ENCODE assay signal across 13 cellular contexts in genomic region chr22:40310081-40310770, GRCh38. TPM values are rescaled to one million over a fixed set of nuclear protein-coding genes. Genes with fewer than 3 reads are reported as not detected.
DNase-seq lines count a peak whose midpoint lies in the region; ATAC-seq and TF ChIP-seq lines count a peak whose summit lies in the region.
"Had no signal": no experiment of that assay in that cellular context is flagged by ENCODE, and none has a peak within 500 bp of the region (broad histone marks: within the 10 kb centered on the region; RNA-seq: fewer than 3 reads in every experiment).

No MANE protein-coding gene starts in this region.

- no peaks in the 10 kb centered on the region for H3K27me3 Mint-ChIP-seq in naive thymus-derived CD4-positive, alpha-beta T cell

- no peak for ATAC-seq in naive thymus-derived CD4-positive, alpha-beta T cell

- intact Hi-C loops in dorsolateral prefrontal cortex (cut with DNase I), result no loop called here
- intact Hi-C loops in naive thymus-derived CD4-positive, alpha-beta T cell (cut with micrococcal nuclease), result no loop called here

- no peaks in the 10 kb centered on the region for H3K9me3 ChIP-seq in HUES6 (ENCODE audit: control insufficient read depth, insufficient read depth, low read depth, low read length)
- no peaks in the 10 kb centered on the region for H3K9me3 ChIP-seq in naive thymus-derived CD4-positive, alpha-beta T cell (ENCODE audit: control insufficient read depth in 2 of 3, low read length in 3 of 3)
- H3K9me3 ChIP-seq: spleen had no signal

- H3K4me3 ChIP-seq in HUES6 (ENCODE audit: low read depth, low read length) (no peak overlapping the region), dorsolateral prefrontal cortex (peak overlapping the region in 1 of 59 donors; percentile 18)
- H3K4me3 ChIP-seq in naive thymus-derived CD4-positive, alpha-beta T cell (ENCODE audit: low read length), result no peak overlapping the region
- H3K4me3 ChIP-seq: spleen had no signal

- peaks cover 92% of the 10 kb centered on the region for H3K36me3 ChIP-seq in HUES6 (ENCODE audit: control insufficient read depth, insufficient read depth, low read length)
- H3K36me3 ChIP-seq in naive thymus-derived CD4-positive, alpha-beta T cell (ENCODE audit: control insufficient read depth in 2 of 3, insufficient read depth in 3 of 3, low read length in 3 of 3), result peaks cover 28 to 61% (median 41%) of the 10 kb centered on the region in 3 experiments

- H3K36me3 Mint-ChIP-seq in naive thymus-derived CD4-positive, alpha-beta T cell, result peaks cover 31 to 70% (median 52%) of the 10 kb centered on the region in 5 donors

- CTCF ChIA-PET in naive thymus-derived CD4-positive, alpha-beta T cell (lab: Charles Lee), result interaction anchor here (0.5 to 0.8 kb wide), 2 partner anchors 38 to 45 kb away, joined by 3 read pairs; no protein-coding TSS in a partner anchor

- H3K27ac ChIP-seq in HUES6 (ENCODE audit: low read depth, low read length) (peak overlapping the region; percentile 54; the same call in 1 of the 2 replicates), dorsolateral prefrontal cortex (peak overlapping the region in 38 of 59 donors; percentile 2 to 73 (median 46))
- no peak overlapping the region for H3K27ac ChIP-seq in naive thymus-derived CD4-positive, alpha-beta T cell (ENCODE audit: low read depth, low read length)
- H3K27ac ChIP-seq: C4-2B had no signal

- H3K27ac Mint-ChIP-seq in naive thymus-derived CD4-positive, alpha-beta T cell, result peak overlapping the region in 8 of 9 donors; percentile 16 to 86 (median 69)

- no peaks in the 10 kb centered on the region for H3K4me1 ChIP-seq in HUES6 (ENCODE audit: control insufficient read depth, insufficient read depth, low read length)
- H3K4me1 ChIP-seq in naive thymus-derived CD4-positive, alpha-beta T cell (ENCODE audit: control insufficient read depth in 2 of 2, insufficient read depth in 2 of 2, low read length in 2 of 2), result peaks cover 0 to 29% of the 10 kb centered on the region in 2 donors

- H3K27me3 ChIP-seq in HUES6 (ENCODE audit: control insufficient read depth, insufficient read depth, low read length) (no peaks in the 10 kb centered on the region), dorsolateral prefrontal cortex (no peaks in the 10 kb centered on the region)
- no peaks in the 10 kb centered on the region for H3K27me3 ChIP-seq in naive thymus-derived CD4-positive, alpha-beta T cell (ENCODE audit: control insufficient read depth in 2 of 2, insufficient read depth in 2 of 2, low read length in 2 of 2)
- H3K27me3 ChIP-seq: spleen had no signal

- no peak overlapping the region for H3K9ac ChIP-seq in HUES6 (ENCODE audit: low read length)

- POLR2A ChIA-PET in naive thymus-derived CD4-positive, alpha-beta T cell (lab: Charles Lee), result interaction anchor here (0.6 to 2.6 kb wide), 7 partner anchors 9 to 1232 kb away, joined by 3 to 17 read pairs (median 4); partner anchors contain the start of gene ADSL

- peaks cover 0 to 1% (median 0%) of the 10 kb centered on the region in 11 donors for H3K9me3 Mint-ChIP-seq in naive thymus-derived CD4-positive, alpha-beta T cell

- DNase-seq in AG08396 (ENCODE audit: low spot score), result peak; percentile 85
- DNase-seq in dorsolateral prefrontal cortex, result no peak
- DNase-seq in naive thymus-derived CD4-positive, alpha-beta T cell, result no peak
- DNase-seq in T-helper 2 cell, result no peak
- no peak for DNase-seq in T-helper 9 cell
- no peak for DNase-seq in DMS 273 treated with DMSO at 0.1 percent for 48 hours (lab: John Stamatoyannopoulos, UW)
- no peak for DNase-seq in activated naive CD4-positive, alpha-beta T cell (lab: John Stamatoyannopoulos, UW)
- DNase-seq: activated T-cell treated with anti-CD3 and anti-CD28 coated beads for 4 hours, Karpas-422, NCI-H526 treated with DMSO at 0.1 percent for 48 hours, spleen had no signal

- H3K4me1 Mint-ChIP-seq in naive thymus-derived CD4-positive, alpha-beta T cell, result peaks cover 24 to 56% (median 49%) of the 10 kb centered on the region in 7 donors

- no peak overlapping the region for H3K4me3 Mint-ChIP-seq in naive thymus-derived CD4-positive, alpha-beta T cell

- TF ChIP-seq CTCF in dorsolateral prefrontal cortex (IDR thresholded peaks at IDR 0.05 in 54 of 56, conservative IDR thresholded peaks at IDR 0.05 in 2 of 56; ENCODE audit: low read depth in 1 of 56, partially characterized antibody in 56 of 56), result no peak

RNA-seq across cellular contexts. Expression of gene ADSL, which starts 36.1 kb away (rescaled TPM):
- 10 to 100 TPM; 19.7 to 50.9 (median 31.0) TPM for total RNA-seq in dorsolateral prefrontal cortex
- total RNA-seq in naive thymus-derived CD4-positive, alpha-beta T cell, result 100 to 1,000 TPM in 1 of 5 experiments, 10 to 100 TPM in 4; 54.4 to 127 (median 61.9) TPM
- polyA plus RNA-seq in naive thymus-derived CD4-positive, alpha-beta T cell, result 100 to 1,000 TPM; 118 to 121 TPM
